Comparison of ENCODE assay signal across 24 cellular contexts in the genomic region with DNA sequence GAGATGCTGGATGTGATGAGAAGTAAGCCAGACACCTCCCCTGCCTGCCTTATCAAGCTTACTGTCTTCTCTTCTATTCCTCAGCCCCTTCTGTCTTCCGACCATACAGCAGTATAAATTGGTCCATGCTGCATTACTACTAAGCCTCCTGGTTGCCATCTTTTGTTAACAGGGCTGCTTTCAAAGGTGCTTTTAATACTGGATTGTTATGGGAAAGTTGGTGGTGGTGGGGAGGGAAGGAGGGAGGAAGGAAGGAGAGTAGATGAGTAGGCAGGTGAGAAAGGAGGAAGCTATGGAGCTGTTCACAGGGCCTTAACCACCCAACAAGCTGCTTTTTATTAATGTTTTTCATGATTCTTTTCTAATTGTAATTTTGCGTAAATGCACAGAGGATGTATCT.
"Had no signal": no experiment of that assay in that cellular context is flagged by ENCODE, and none has a peak within 500 bp of the region (broad histone marks: within the 10 kb centered on the region; RNA-seq: fewer than 3 reads in every experiment).

No MANE protein-coding gene starts in this region.

- H3K27me3 Mint-ChIP-seq: activated CD8-positive, alpha-beta T cell treated with anti-CD3 and anti-CD28 coated beads for 36 hours; activated naive CD8-positive, alpha-beta T cell treated with anti-CD3 and anti-CD28 coated beads, Interleukin-2, amount 10 ng/mL, durations not matched to agents 7 days and 5 days; stimulated activated naive B cell treated with anti-CD40 and anti-IgM and Interleukin-4, amounts not matched to agents 10 μg/mL and 1 μg/mL and 100 μg/mL, for 72 hours had no signal

- H3K27me3 ChIP-seq: body of pancreas, spleen, upper lobe of right lung had no signal

- H3K4me3 ChIP-seq: body of pancreas, spleen, thoracic aorta, upper lobe of right lung had no signal

- H3K9me3 Mint-ChIP-seq: activated CD8-positive, alpha-beta T cell treated with anti-CD3 and anti-CD28 coated beads for 36 hours; activated T-helper 2 cell treated with anti-CD3 and anti-CD28 coated beads, Interferon-gamma antibody, Interleukin-2, Interleukin-4, amounts not matched to agents 10 μg/mL and 5 μg/mL and 100 μg/mL, durations not matched to agents 14 hours and 24 hours and 36 hours; natural killer cell; stimulated activated naive B cell treated with anti-CD40 and anti-IgM and Interleukin-4, amounts not matched to agents 10 μg/mL and 1 μg/mL and 100 μg/mL, for 72 hours had no signal

- ATAC-seq: activated CD8-positive, alpha-beta T cell treated with anti-CD3 and anti-CD28 coated beads for 36 hours; body of pancreas; natural killer cell; stimulated activated naive B cell treated with anti-CD40 and anti-IgM and Interleukin-4, amounts not matched to agents 10 μg/mL and 1 μg/mL and 100 μg/mL, for 72 hours; upper lobe of right lung had no signal

- H3K9me3 ChIP-seq: body of pancreas, spleen, thoracic aorta, upper lobe of right lung had no signal

- H3K4me3 Mint-ChIP-seq: activated CD8-positive, alpha-beta T cell treated with anti-CD3 and anti-CD28 coated beads for 36 hours; activated naive CD8-positive, alpha-beta T cell treated with anti-CD3 and anti-CD28 coated beads, Interleukin-2, amount 10 ng/mL, durations not matched to agents 7 days and 5 days; natural killer cell; stimulated activated naive B cell treated with anti-CD40 and anti-IgM and Interleukin-4, amounts not matched to agents 10 μg/mL and 1 μg/mL and 100 μg/mL, for 72 hours had no signal

- H3K36me3 ChIP-seq: spleen, thoracic aorta, upper lobe of right lung had no signal

- DNase-seq: activated CD4-positive, alpha-beta T cell treated with anti-CD3 and anti-CD28 coated beads for 48 hours; activated CD4-positive, CD25-positive, alpha-beta regulatory T cell; activated CD8-positive, alpha-beta T cell treated with anti-CD3 and anti-CD28 coated beads for 36 hours; activated naive CD4-positive, alpha-beta T cell treated with Interleukin-2 at 50 U/mL for 16 hours; activated naive CD8-positive, alpha-beta T cell treated with anti-CD3 and anti-CD28 coated beads, Interleukin-2, amount 10 ng/mL, durations not matched to agents 7 days and 5 days; activated T-cell treated with anti-CD3 and anti-CD28 coated beads, Interleukin-2, amount 50 U/mL, for 1 hour; amygdala; body of pancreas; erythroblast; foreskin melanocyte; glutamatergic neuron; left cardiac atrium; natural killer cell; nucleus accumbens; posterior cingulate gyrus; retina; spleen; stimulated activated CD4-positive, alpha-beta T cell treated with anti-CD3 and anti-CD28 coated beads, Interleukin-4, amount 100 ng/mL, for 4 hours; stimulated activated naive B cell treated with anti-CD40 and anti-IgM and Interleukin-4, amounts not matched to agents 10 μg/mL and 1 μg/mL and 100 μg/mL, for 72 hours; T-helper 1 cell; T-helper 9 cell; upper lobe of right lung had no signal

- H3K4me1 ChIP-seq: upper lobe of right lung had no signal

- H3K36me3 Mint-ChIP-seq: activated naive CD8-positive, alpha-beta T cell treated with anti-CD3 and anti-CD28 coated beads, Interleukin-2, amount 10 ng/mL, durations not matched to agents 7 days and 5 days; natural killer cell had no signal

- H3K27ac ChIP-seq: body of pancreas, spleen, thoracic aorta, upper lobe of right lung had no signal

- H3K27ac Mint-ChIP-seq: activated CD8-positive, alpha-beta T cell treated with anti-CD3 and anti-CD28 coated beads for 36 hours; activated naive CD8-positive, alpha-beta T cell treated with anti-CD3 and anti-CD28 coated beads, Interleukin-2, amount 10 ng/mL, durations not matched to agents 7 days and 5 days; activated T-helper 2 cell treated with anti-CD3 and anti-CD28 coated beads, Interferon-gamma antibody, Interleukin-2, Interleukin-4, amounts not matched to agents 10 μg/mL and 5 μg/mL and 100 μg/mL, durations not matched to agents 14 hours and 24 hours and 36 hours; stimulated activated naive B cell treated with anti-CD40 and anti-IgM and Interleukin-4, amounts not matched to agents 10 μg/mL and 1 μg/mL and 100 μg/mL, for 72 hours had no signal
